1 cellular context compared by ENCODE assay signal in the genomic region with DNA sequence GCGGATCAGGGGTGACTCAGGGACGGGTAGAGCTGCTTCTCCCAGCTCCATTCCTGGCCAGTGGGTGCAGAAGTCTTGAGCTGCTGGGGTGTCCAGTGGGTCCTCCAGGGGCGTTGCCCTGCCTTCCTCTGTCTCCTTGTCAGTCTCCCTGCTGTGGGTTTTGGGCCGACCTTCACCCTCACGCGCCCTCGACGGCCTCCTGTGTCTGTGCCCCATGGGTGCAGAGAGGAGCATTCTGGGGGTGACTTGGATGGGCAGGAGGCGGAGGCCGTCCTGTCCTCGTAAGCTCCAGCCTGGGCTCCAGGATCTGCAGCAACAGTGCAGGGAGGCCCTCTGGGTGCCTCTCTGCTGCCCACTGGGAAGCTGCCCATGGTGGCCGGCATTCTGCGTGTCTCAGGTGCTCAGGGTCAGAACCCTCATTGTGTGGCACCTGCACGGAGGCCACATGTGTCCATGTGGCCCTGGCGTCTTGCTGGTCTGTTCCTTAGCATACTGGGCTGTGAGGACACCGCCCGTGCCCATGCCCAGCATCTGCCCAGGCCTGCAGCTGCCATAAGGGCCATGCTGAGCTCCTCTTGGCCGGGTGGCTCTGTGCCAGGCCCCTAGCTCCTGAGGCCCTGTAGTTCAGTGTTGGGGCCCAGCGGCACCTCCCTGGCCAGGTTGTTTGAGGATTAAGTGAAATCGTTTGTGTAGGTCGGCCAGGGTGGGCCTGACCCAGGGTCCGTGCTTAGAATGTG.
TF ChIP-seq lines count a peak whose summit lies in the region.

No MANE protein-coding gene starts in this region.

TF ChIP-seq in WTC11, 78 proteins besides CTCF, POLR2A, EP300 and RAD21 (continued from another document):
- TF ChIP-seq, protein P1, sequence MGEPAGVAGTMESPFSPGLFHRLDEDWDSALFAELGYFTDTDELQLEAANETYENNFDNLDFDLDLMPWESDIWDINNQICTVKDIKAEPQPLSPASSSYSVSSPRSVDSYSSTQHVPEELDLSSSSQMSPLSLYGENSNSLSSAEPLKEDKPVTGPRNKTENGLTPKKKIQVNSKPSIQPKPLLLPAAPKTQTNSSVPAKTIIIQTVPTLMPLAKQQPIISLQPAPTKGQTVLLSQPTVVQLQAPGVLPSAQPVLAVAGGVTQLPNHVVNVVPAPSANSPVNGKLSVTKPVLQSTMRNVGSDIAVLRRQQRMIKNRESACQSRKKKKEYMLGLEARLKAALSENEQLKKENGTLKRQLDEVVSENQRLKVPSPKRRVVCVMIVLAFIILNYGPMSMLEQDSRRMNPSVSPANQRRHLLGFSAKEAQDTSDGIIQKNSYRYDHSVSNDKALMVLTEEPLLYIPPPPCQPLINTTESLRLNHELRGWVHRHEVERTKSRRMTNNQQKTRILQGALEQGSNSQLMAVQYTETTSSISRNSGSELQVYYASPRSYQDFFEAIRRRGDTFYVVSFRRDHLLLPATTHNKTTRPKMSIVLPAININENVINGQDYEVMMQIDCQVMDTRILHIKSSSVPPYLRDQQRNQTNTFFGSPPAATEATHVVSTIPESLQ (CRISPR knock-in tag; IDR thresholded peaks at IDR 0.05), result no peak
- TF ChIP-seq, protein P2, sequence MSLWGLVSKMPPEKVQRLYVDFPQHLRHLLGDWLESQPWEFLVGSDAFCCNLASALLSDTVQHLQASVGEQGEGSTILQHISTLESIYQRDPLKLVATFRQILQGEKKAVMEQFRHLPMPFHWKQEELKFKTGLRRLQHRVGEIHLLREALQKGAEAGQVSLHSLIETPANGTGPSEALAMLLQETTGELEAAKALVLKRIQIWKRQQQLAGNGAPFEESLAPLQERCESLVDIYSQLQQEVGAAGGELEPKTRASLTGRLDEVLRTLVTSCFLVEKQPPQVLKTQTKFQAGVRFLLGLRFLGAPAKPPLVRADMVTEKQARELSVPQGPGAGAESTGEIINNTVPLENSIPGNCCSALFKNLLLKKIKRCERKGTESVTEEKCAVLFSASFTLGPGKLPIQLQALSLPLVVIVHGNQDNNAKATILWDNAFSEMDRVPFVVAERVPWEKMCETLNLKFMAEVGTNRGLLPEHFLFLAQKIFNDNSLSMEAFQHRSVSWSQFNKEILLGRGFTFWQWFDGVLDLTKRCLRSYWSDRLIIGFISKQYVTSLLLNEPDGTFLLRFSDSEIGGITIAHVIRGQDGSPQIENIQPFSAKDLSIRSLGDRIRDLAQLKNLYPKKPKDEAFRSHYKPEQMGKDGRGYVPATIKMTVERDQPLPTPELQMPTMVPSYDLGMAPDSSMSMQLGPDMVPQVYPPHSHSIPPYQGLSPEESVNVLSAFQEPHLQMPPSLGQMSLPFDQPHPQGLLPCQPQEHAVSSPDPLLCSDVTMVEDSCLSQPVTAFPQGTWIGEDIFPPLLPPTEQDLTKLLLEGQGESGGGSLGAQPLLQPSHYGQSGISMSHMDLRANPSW (CRISPR knock-in tag; conservative IDR thresholded peaks at IDR 0.05; ENCODE audit: low read depth), result no peak
- no peak for TF ChIP-seq JUN (CRISPR knock-in tag; IDR thresholded peaks at IDR 0.05)
- TF ChIP-seq GTF2I (CRISPR knock-in tag; conservative IDR thresholded peaks at IDR 0.05), result no peak
- TF ChIP-seq OVOL2 (CRISPR knock-in tag; IDR thresholded peaks at IDR 0.05; ENCODE audit: borderline replicate concordance), result no peak
- no peak for TF ChIP-seq SMAD3 (CRISPR knock-in tag; IDR thresholded peaks at IDR 0.05; ENCODE audit: borderline replicate concordance)
- TF ChIP-seq TEAD4 (CRISPR knock-in tag; IDR thresholded peaks at IDR 0.05), result no peak
- no peak for TF ChIP-seq JAZF1 (CRISPR knock-in tag; IDR thresholded peaks at IDR 0.05)
- no peak for TF ChIP-seq ESRRA (CRISPR knock-in tag; IDR thresholded peaks at IDR 0.05; ENCODE audit: borderline replicate concordance)
- TF ChIP-seq, protein P3, sequence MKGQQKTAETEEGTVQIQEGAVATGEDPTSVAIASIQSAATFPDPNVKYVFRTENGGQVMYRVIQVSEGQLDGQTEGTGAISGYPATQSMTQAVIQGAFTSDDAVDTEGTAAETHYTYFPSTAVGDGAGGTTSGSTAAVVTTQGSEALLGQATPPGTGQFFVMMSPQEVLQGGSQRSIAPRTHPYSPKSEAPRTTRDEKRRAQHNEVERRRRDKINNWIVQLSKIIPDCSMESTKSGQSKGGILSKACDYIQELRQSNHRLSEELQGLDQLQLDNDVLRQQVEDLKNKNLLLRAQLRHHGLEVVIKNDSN (CRISPR knock-in tag; IDR thresholded peaks at IDR 0.05), result no peak
- TF ChIP-seq CBFB (CRISPR knock-in tag; IDR thresholded peaks at IDR 0.05; ENCODE audit: low read depth), result no peak
- no peak for TF ChIP-seq ETV6 (CRISPR knock-in tag; IDR thresholded peaks at IDR 0.05)
- TF ChIP-seq, protein P4, sequence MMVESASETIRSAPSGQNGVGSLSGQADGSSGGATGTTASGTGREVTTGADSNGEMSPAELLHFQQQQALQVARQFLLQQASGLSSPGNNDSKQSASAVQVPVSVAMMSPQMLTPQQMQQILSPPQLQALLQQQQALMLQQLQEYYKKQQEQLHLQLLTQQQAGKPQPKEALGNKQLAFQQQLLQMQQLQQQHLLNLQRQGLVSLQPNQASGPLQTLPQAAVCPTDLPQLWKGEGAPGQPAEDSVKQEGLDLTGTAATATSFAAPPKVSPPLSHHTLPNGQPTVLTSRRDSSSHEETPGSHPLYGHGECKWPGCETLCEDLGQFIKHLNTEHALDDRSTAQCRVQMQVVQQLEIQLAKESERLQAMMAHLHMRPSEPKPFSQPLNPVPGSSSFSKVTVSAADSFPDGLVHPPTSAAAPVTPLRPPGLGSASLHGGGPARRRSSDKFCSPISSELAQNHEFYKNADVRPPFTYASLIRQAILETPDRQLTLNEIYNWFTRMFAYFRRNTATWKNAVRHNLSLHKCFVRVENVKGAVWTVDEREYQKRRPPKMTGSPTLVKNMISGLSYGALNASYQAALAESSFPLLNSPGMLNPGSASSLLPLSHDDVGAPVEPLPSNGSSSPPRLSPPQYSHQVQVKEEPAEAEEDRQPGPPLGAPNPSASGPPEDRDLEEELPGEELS (CRISPR knock-in tag; IDR thresholded peaks at IDR 0.05), result no peak
TF ChIP-seq in WTC11: peak in this region for 0.
